In genomic region chr22:44351685-44352377, GRCh38 we compare ENCODE assay signal across 8 cellular contexts. TPM values are rescaled to one million over a fixed set of nuclear protein-coding genes. Genes with fewer than 3 reads are reported as not detected.
A peak's percentile ranks its signal among the peaks of the same experiment; 100 is the strongest.
DNase-seq lines count a peak whose midpoint lies in the region; ATAC-seq, FAIRE-seq and TF ChIP-seq lines count a peak whose summit lies in the region.

No MANE protein-coding gene starts in this region.

- H3K9ac ChIP-seq in kidney (ENCODE audit: low read length in 2 of 2) = no peak overlapping the region

- ATAC-seq in activated T-cell treated with anti-CD3 and anti-CD28 coated beads, Interleukin-2, amount 50 U/mL, for 4 hours = peak; percentile 61 to 74
- no peak for ATAC-seq in aorta (ENCODE audit: low FRiP score)

- no peak overlapping the region for H3K4me3 ChIP-seq in kidney (ENCODE audit: low read length in 2 of 2)
- H3K4me3 ChIP-seq in aorta (ENCODE audit: low read length in 2 of 2) = no peak overlapping the region
- no peak overlapping the region for H3K4me3 ChIP-seq in CD4-positive, alpha-beta memory T cell (ENCODE audit: low read length in 2 of 2)

- no peak for TF ChIP-seq CTCF in kidney (IDR thresholded peaks at IDR 0.05; ENCODE audit: borderline replicate concordance, extremely low read depth, insufficient read depth)
- TF ChIP-seq CTCF in GM13977 (IDR thresholded peaks at IDR 0.05; ENCODE audit: extremely low read depth, insufficient read depth, missing control alignments) = no peak

- 13% methylated on average over 11 of the region's 11 CpGs for WGBS in aorta, 2 donors

- H3K27ac Mint-ChIP-seq in CD4-positive, alpha-beta memory T cell = no peak overlapping the region

- FAIRE-seq in kidney (lab: Jason Lieb, UNC) = no peak

- peaks cover 3% of the 10 kb centered on the region for H3K4me1 Mint-ChIP-seq in activated T-cell treated with anti-CD3 and anti-CD28 coated beads, Interleukin-2, amount 50 U/mL, for 4 hours (ENCODE audit: low read depth)
- peaks cover 3 to 4% (median 3%) of the 10 kb centered on the region in 4 donors for H3K4me1 Mint-ChIP-seq in CD4-positive, alpha-beta memory T cell

- peaks cover 18% of the 10 kb centered on the region for H3K27me3 Mint-ChIP-seq in activated T-cell treated with anti-CD3 and anti-CD28 coated beads, Interleukin-2, amount 50 U/mL, for 4 hours (ENCODE audit: low read depth)
- H3K27me3 Mint-ChIP-seq in CD4-positive, alpha-beta memory T cell = peaks cover 20 to 33% of the 10 kb centered on the region in 2 donors

- no peak overlapping the region for H3K4me3 Mint-ChIP-seq in activated T-cell treated with anti-CD3 and anti-CD28 coated beads, Interleukin-2, amount 50 U/mL, for 4 hours
- peak overlapping the region in 2 of 8 donors; percentile 19 to 73 for H3K4me3 Mint-ChIP-seq in CD4-positive, alpha-beta memory T cell

- POLR2A ChIA-PET in CD4-positive, alpha-beta memory T cell (lab: Charles Lee; ENCODE audit: partially characterized antibody) = no interaction called here

- intact Hi-C loops in kidney (cut with DNase I) (no loop called here), aorta (cut with DNase I) (no loop called here)
- intact Hi-C loops in CD4-positive, alpha-beta memory T cell (cut with micrococcal nuclease) = no loop called here

- CTCF ChIA-PET in CD4-positive, alpha-beta memory T cell (lab: Charles Lee; ENCODE audit: partially characterized antibody) = no interaction called here

- no peaks in the 10 kb centered on the region for H3K36me3 ChIP-seq in kidney (ENCODE audit: control insufficient read depth in 1 of 2, insufficient read depth in 2 of 2, low read length in 2 of 2)
- H3K36me3 ChIP-seq in aorta (ENCODE audit: control insufficient read depth in 1 of 2, insufficient read depth in 2 of 2, low read length in 1 of 2) = no peaks in the 10 kb centered on the region
- no peaks in the 10 kb centered on the region for H3K36me3 ChIP-seq in CD4-positive, alpha-beta memory T cell (ENCODE audit: insufficient read depth, low read length)

- H3K4me1 ChIP-seq in kidney (ENCODE audit: control insufficient read depth in 1 of 2, insufficient read depth in 1 of 2, low read depth in 1 of 2, low read length in 2 of 2) = no peaks in the 10 kb centered on the region
- H3K4me1 ChIP-seq in aorta (ENCODE audit: control insufficient read depth in 1 of 2, insufficient read depth in 2 of 2, low read length in 2 of 2) = no peaks in the 10 kb centered on the region
- no peaks in the 10 kb centered on the region for H3K4me1 ChIP-seq in CD4-positive, alpha-beta memory T cell (ENCODE audit: insufficient read depth, low read length)

- no peaks in the 10 kb centered on the region for H3K9me3 ChIP-seq in kidney (ENCODE audit: control insufficient read depth in 1 of 2, low read length in 2 of 2)
- no peaks in the 10 kb centered on the region for H3K9me3 ChIP-seq in aorta (ENCODE audit: control insufficient read depth, low read length)
- no peaks in the 10 kb centered on the region for H3K9me3 ChIP-seq in CD4-positive, alpha-beta memory T cell (ENCODE audit: control insufficient read depth in 1 of 2, low read length in 2 of 2)

- in situ Hi-C loops in GM13977 (cut with MboI; ENCODE audit: low pct_unique_long_range_greater_than_20kb, low sequenced_read_pairs, unreplicated experiment) = no loop called here

- H3K9me3 Mint-ChIP-seq in activated T-cell treated with anti-CD3 and anti-CD28 coated beads, Interleukin-2, amount 50 U/mL, for 4 hours = no peaks in the 10 kb centered on the region
- no peaks in the 10 kb centered on the region for H3K9me3 Mint-ChIP-seq in CD4-positive, alpha-beta memory T cell

- H3K27me3 ChIP-seq in aorta (ENCODE audit: control insufficient read depth in 1 of 2, insufficient read depth in 2 of 2, low read length in 1 of 2) = no peaks in the 10 kb centered on the region
- no peaks in the 10 kb centered on the region for H3K27me3 ChIP-seq in CD4-positive, alpha-beta memory T cell (ENCODE audit: insufficient read depth, low read length)

- H3K27ac ChIP-seq in kidney (ENCODE audit: low read depth in 2 of 2, low read length in 2 of 2) (no peak overlapping the region), aorta (ENCODE audit: low read depth in 1 of 2, low read length in 2 of 2) (no peak overlapping the region)
- H3K27ac ChIP-seq in CD4-positive, alpha-beta memory T cell (ENCODE audit: low read depth, low read length) = no peak overlapping the region

- H3K36me3 Mint-ChIP-seq in activated T-cell treated with anti-CD3 and anti-CD28 coated beads, Interleukin-2, amount 50 U/mL, for 4 hours (ENCODE audit: insufficient read depth) = no peaks in the 10 kb centered on the region
- no peaks in the 10 kb centered on the region for H3K36me3 Mint-ChIP-seq in CD4-positive, alpha-beta memory T cell

- DNase-seq in AG20443 (ENCODE audit: low spot score) (peak; percentile 92), HK-2 (ENCODE audit: unreplicated experiment) (peak; percentile 84), kidney (peak; percentile 53), aorta (peak; percentile 66 to 82), GM13977 (ENCODE audit: low spot score) (no peak), ureter (ENCODE audit: low spot score) (no peak)
- no peak for DNase-seq in activated T-cell treated with anti-CD3 and anti-CD28 coated beads, Interleukin-2, amount 50 U/mL, for 4 hours
- no peak for DNase-seq in CD4-positive, alpha-beta memory T cell

RNA-seq across cellular contexts. Expression of gene SHISAL1, which starts 39.1 kb away (rescaled TPM):
- not detected for total RNA-seq in activated T-cell treated with anti-CD3 and anti-CD28 coated beads, Interleukin-2, amount 50 U/mL, for 4 hours
- 1.1 TPM for total RNA-seq in kidney
- 0.04 TPM for polyA plus RNA-seq in kidney (ENCODE audit: insufficient read depth, low read depth, low replicate concordance)
- total RNA-seq in aorta = 1 to 10 TPM; 3.2 to 3.5 TPM
- under 1 TPM; 0.25 to 0.26 TPM for polyA plus RNA-seq in aorta
- not detected for total RNA-seq in CD4-positive, alpha-beta memory T cell
- polyA plus RNA-seq in CD4-positive, alpha-beta memory T cell = not detected
- 4.0 TPM for total RNA-seq in ureter

Comparison
In these comparisons a context has a peak if more than half of its experiments do, and no peak if none do; other contexts are left out.
1. DNase-seq: peak in AG20443 (single experiment), HK-2 (single experiment), kidney (single experiment) and aorta (2 of 2); none in activated T-cell treated with anti-CD3 and anti-CD28 coated beads, Interleukin-2, amount 50 U/mL, for 4 hours (single experiment), CD4-positive, alpha-beta memory T cell (0 of 5), GM13977 (single experiment) and ureter (single experiment).